1 cellular context compared by ENCODE assay signal in genomic region chr17:80024206-80024972, GRCh38.
TF ChIP-seq lines count a peak whose summit lies in the region.

No MANE protein-coding gene starts in this region.

TF ChIP-seq in HepG2, 621 proteins besides CTCF, POLR2A, EP300 and RAD21 (continued from another document and continues in another):
- TF ChIP-seq SRY (CRISPR knock-in tag; IDR thresholded peaks at IDR 0.05) (no peak), ZNF740 (CRISPR knock-in tag; IDR thresholded peaks at IDR 0.05) (no peak), SNAPC4 (CRISPR knock-in tag; IDR thresholded peaks at IDR 0.05) (0 out of 2 replicates have a peak, but pooled peaks have one; percentile 1), KLF15 (CRISPR knock-in tag; IDR thresholded peaks at IDR 0.05; ENCODE audit: borderline replicate concordance) (no peak), HHEX (CRISPR knock-in tag; IDR thresholded peaks at IDR 0.05) (no peak), KDM4B (CRISPR knock-in tag; IDR thresholded peaks at IDR 0.05) (no peak), ZNF772 (CRISPR knock-in tag; IDR thresholded peaks at IDR 0.05) (no peak), ZNF614 (CRISPR knock-in tag; IDR thresholded peaks at IDR 0.05; ENCODE audit: borderline replicate concordance) (no peak), HOXD1 (CRISPR knock-in tag; IDR thresholded peaks at IDR 0.05) (no peak), LCORL (IDR thresholded peaks at IDR 0.05) (no peak), LCORL (CRISPR knock-in tag; IDR thresholded peaks at IDR 0.05) (no peak), NKX3-1 (CRISPR knock-in tag; IDR thresholded peaks at IDR 0.05) (no peak), ZNF564 (CRISPR knock-in tag; IDR thresholded peaks at IDR 0.05) (0 out of 2 replicates have a peak, but pooled peaks have one; percentile 20), PRPF4 (IDR thresholded peaks at IDR 0.05; ENCODE audit: low read depth, low read length, poor library complexity, severe bottlenecking) (no peak), ZNF878 (CRISPR knock-in tag; IDR thresholded peaks at IDR 0.05) (no peak), ZNF33A (CRISPR knock-in tag; IDR thresholded peaks at IDR 0.05; ENCODE audit: borderline replicate concordance) (no peak), ZNF569 (CRISPR knock-in tag; IDR thresholded peaks at IDR 0.05; ENCODE audit: borderline replicate concordance) (no peak), STAG1 (CRISPR knock-in tag; IDR thresholded peaks at IDR 0.05) (no peak), SP5 (CRISPR knock-in tag; IDR thresholded peaks at IDR 0.05; ENCODE audit: borderline replicate concordance, low read depth) (no peak), ZNF589 (CRISPR knock-in tag; conservative IDR thresholded peaks at IDR 0.05) (0 out of 2 replicates have a peak, but pooled peaks have one; percentile 21), ZNF891 (CRISPR knock-in tag; IDR thresholded peaks at IDR 0.05) (0 out of 2 replicates have a peak, but pooled peaks have one; percentile 4), ZNF839 (CRISPR knock-in tag; IDR thresholded peaks at IDR 0.05; ENCODE audit: borderline replicate concordance) (no peak), ZNF788 (CRISPR knock-in tag; IDR thresholded peaks at IDR 0.05; ENCODE audit: borderline replicate concordance) (no peak), NBN (conservative IDR thresholded peaks at IDR 0.05) (no peak), ZNF546 (CRISPR knock-in tag; conservative IDR thresholded peaks at IDR 0.05) (no peak), ATM (IDR thresholded peaks at IDR 0.05; ENCODE audit: borderline replicate concordance) (no peak), PRDM10 (CRISPR knock-in tag; IDR thresholded peaks at IDR 0.05; ENCODE audit: low read depth) (no peak), FOXA3 (CRISPR knock-in tag; IDR thresholded peaks at IDR 0.05) (no peak), AGO2 (optimal IDR thresholded peaks at IDR 0.05; ENCODE audit: low read depth, low read length) (no peak), CREM (IDR thresholded peaks at IDR 0.05) (no peak), CREM (CRISPR knock-in tag; IDR thresholded peaks at IDR 0.05) (no peak), HOXA9 (CRISPR knock-in tag; IDR thresholded peaks at IDR 0.05; ENCODE audit: borderline replicate concordance) (no peak), IRX3 (CRISPR knock-in tag; IDR thresholded peaks at IDR 0.05; ENCODE audit: borderline replicate concordance, low read depth) (no peak), ARNT2 (CRISPR knock-in tag; IDR thresholded peaks at IDR 0.05; ENCODE audit: low read depth) (no peak), ZNF616 (CRISPR knock-in tag; IDR thresholded peaks at IDR 0.05; ENCODE audit: low read depth) (no peak), ZNF609 (CRISPR knock-in tag; IDR thresholded peaks at IDR 0.05; ENCODE audit: borderline replicate concordance) (no peak; the same call in 1 of the 2 replicates), GFI1 (CRISPR knock-in tag; IDR thresholded peaks at IDR 0.05; ENCODE audit: borderline replicate concordance) (no peak), ZNF292 (CRISPR knock-in tag; IDR thresholded peaks at IDR 0.05; ENCODE audit: borderline replicate concordance, low read depth) (no peak), ZNF781 (CRISPR knock-in tag; IDR thresholded peaks at IDR 0.05; ENCODE audit: borderline replicate concordance, not compliant biosample characterization) (no peak), WIZ (CRISPR knock-in tag; IDR thresholded peaks at IDR 0.05) (no peak), ZNF776 (CRISPR knock-in tag; IDR thresholded peaks at IDR 0.05) (0 out of 2 replicates have a peak, but pooled peaks have one; percentile 69)
- TF ChIP-seq, protein P1, sequence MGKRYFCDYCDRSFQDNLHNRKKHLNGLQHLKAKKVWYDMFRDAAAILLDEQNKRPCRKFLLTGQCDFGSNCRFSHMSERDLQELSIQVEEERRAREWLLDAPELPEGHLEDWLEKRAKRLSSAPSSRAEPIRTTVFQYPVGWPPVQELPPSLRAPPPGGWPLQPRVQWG (CRISPR knock-in tag; IDR thresholded peaks at IDR 0.05; ENCODE audit: borderline replicate concordance, low read depth): no peak
- TF ChIP-seq, protein P2, sequence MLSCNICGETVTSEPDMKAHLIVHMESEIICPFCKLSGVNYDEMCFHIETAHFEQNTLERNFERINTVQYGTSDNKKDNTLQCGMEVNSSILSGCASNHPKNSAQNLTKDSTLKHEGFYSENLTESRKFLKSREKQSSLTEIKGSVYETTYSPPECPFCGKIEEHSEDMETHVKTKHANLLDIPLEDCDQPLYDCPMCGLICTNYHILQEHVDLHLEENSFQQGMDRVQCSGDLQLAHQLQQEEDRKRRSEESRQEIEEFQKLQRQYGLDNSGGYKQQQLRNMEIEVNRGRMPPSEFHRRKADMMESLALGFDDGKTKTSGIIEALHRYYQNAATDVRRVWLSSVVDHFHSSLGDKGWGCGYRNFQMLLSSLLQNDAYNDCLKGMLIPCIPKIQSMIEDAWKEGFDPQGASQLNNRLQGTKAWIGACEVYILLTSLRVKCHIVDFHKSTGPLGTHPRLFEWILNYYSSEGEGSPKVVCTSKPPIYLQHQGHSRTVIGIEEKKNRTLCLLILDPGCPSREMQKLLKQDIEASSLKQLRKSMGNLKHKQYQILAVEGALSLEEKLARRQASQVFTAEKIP (CRISPR knock-in tag; IDR thresholded peaks at IDR 0.05; ENCODE audit: borderline replicate concordance): no peak
- TF ChIP-seq, protein P3, sequence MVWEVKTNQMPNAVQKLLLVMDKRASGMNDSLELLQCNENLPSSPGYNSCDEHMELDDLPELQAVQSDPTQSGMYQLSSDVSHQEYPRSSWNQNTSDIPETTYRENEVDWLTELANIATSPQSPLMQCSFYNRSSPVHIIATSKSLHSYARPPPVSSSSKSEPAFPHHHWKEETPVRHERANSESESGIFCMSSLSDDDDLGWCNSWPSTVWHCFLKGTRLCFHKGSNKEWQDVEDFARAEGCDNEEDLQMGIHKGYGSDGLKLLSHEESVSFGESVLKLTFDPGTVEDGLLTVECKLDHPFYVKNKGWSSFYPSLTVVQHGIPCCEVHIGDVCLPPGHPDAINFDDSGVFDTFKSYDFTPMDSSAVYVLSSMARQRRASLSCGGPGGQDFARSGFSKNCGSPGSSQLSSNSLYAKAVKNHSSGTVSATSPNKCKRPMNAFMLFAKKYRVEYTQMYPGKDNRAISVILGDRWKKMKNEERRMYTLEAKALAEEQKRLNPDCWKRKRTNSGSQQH (CRISPR knock-in tag; IDR thresholded peaks at IDR 0.05; ENCODE audit: low read depth): no peak
- TF ChIP-seq, protein P4, sequence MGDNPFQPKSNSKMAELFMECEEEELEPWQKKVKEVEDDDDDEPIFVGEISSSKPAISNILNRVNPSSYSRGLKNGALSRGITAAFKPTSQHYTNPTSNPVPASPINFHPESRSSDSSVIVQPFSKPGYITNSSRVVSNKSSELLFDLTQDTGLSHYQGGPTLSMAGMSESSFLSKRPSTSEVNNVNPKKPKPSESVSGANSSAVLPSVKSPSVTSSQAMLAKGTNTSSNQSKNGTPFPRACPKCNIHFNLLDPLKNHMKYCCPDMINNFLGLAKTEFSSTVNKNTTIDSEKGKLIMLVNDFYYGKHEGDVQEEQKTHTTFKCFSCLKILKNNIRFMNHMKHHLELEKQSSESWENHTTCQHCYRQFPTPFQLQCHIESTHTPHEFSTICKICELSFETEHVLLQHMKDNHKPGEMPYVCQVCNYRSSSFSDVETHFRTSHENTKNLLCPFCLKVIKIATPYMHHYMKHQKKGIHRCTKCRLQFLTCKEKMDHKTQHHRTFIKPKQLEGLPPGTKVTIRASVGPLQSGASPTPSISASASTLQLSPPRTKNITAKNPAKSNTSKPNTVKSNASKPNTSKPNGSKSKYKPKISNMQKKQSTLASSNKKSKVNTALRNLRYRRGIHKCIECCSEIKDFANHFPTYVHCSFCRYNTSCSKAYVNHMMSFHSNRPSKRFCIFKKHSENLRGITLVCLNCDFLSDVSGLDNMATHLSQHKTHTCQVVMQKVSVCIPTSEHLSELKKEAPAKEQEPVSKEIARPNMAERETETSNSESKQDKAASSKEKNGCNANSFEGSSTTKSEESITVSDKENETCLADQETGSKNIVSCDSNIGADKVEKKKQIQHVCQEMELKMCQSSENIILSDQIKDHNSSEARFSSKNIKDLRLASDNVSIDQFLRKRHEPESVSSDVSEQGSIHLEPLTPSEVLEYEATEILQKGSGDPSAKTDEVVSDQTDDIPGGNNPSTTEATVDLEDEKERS (CRISPR knock-in tag; IDR thresholded peaks at IDR 0.05): 0 out of 2 replicates have a peak, but pooled peaks have one; percentile 14
